8 cellular contexts compared by ENCODE assay signal in genomic region chr2:179936654-179937053, GRCh38.
A peak's percentile ranks its signal among the peaks of the same experiment; 100 is the strongest.
DNase-seq lines count a peak whose midpoint lies in the region; ATAC-seq lines count a peak whose summit lies in the region.

No MANE protein-coding gene starts in this region.

- ATAC-seq in GM21723 (IDR thresholded peaks at IDR 0.05; ENCODE audit: unreplicated experiment): peak; percentile 48

- DNase-seq in COR-L47 (lab: John Stamatoyannopoulos, UW) (peak; percentile 12), RKO (ENCODE audit: low spot score) (peak; percentile 33), fibroblast of peridontal ligament (ENCODE audit: extremely low read depth) (peak; percentile 19), HuH-7.5 (ENCODE audit: low spot score) (no peak)
- peak; percentile 1 to 6 for DNase-seq in stimulated activated CD8-positive, alpha-beta memory T cell treated with anti-CD3 and anti-CD28 coated beads, Interleukin-15, amount 100 ng/mL, for 48 hours (ENCODE audit: low read depth in 2 of 2)
- no peak for DNase-seq in effector CD4-positive, alpha-beta T cell
- DNase-seq in activated CD4-positive, CD25-positive, alpha-beta regulatory T cell (lab: John Stamatoyannopoulos, UW): no peak

Comparison
In these comparisons a context has a peak if more than half of its experiments do, and no peak if none do; other contexts are left out.
1. DNase-seq: peak in COR-L47 (single experiment), RKO (single experiment), fibroblast of peridontal ligament (single experiment) and stimulated activated CD8-positive, alpha-beta memory T cell treated with anti-CD3 and anti-CD28 coated beads, Interleukin-15, amount 100 ng/mL, for 48 hours (2 of 2); none in HuH-7.5 (single experiment), effector CD4-positive, alpha-beta T cell (single experiment) and activated CD4-positive, CD25-positive, alpha-beta regulatory T cell (0 of 4).